8 cellular contexts compared by ENCODE assay signal in genomic region chr11:43360361-43361032, GRCh38. TPM values are rescaled to one million over a fixed set of nuclear protein-coding genes. Genes with fewer than 3 reads are reported as not detected.
DNase-seq lines count a peak whose midpoint lies in the region; ATAC-seq and TF ChIP-seq lines count a peak whose summit lies in the region.

No MANE protein-coding gene starts in this region.

- H3K4me1 Mint-ChIP-seq in endodermal cell: peaks cover 24% of the 10 kb centered on the region

- no peak for ATAC-seq in HG02981 (IDR thresholded peaks at IDR 0.05; ENCODE audit: unreplicated experiment)
- ATAC-seq in GM21576 (IDR thresholded peaks at IDR 0.05; ENCODE audit: unreplicated experiment): no peak

- peak overlapping the region; percentile 97 for H3K4me3 Mint-ChIP-seq in endodermal cell

- no peak overlapping the region for H2AFZ ChIP-seq in OCI-LY3 (ENCODE audit: low read depth, low read length)

- no peaks in the 10 kb centered on the region for H3K9me3 Mint-ChIP-seq in endodermal cell

- H3K9ac ChIP-seq in OCI-LY3 (ENCODE audit: low read length): peak overlapping the region; percentile 96
- no peak overlapping the region for H3K9ac ChIP-seq in endodermal cell (ENCODE audit: extremely low read depth, low read length, poor library complexity, severe bottlenecking)

- WGBS in endodermal cell (ENCODE audit: insufficient coverage in 1 of 2, insufficient read length in 1 of 2), 2 experiments: 83% methylated on average over 1 of the region's 1 CpG; no CpG with 5 or more reads in 1 of the 2 experiments

- peak; percentile 9 for DNase-seq in NCI-H2227 (lab: John Stamatoyannopoulos, UW; ENCODE audit: unreplicated experiment)
- no peak for DNase-seq in NCI-H2227 treated with DMSO at 0.1 percent for 48 hours (lab: John Stamatoyannopoulos, UW)
- no peak for DNase-seq in endodermal cell
- DNase-seq in retinal pigment epithelial cell (ENCODE audit: low read depth): no peak
- no peak for DNase-seq in midbrain (lab: John Stamatoyannopoulos, UW)

- H3K4me1 ChIP-seq in OCI-LY3 (ENCODE audit: low read length) (peaks cover 18% of the 10 kb centered on the region), endodermal cell (ENCODE audit: control insufficient read depth, insufficient read depth, low read length) (no peaks in the 10 kb centered on the region)

- H3K36me3 Mint-ChIP-seq in endodermal cell (ENCODE audit: low read depth): peaks cover 17% of the 10 kb centered on the region

- TF ChIP-seq CTCF in OCI-LY3 (IDR thresholded peaks at IDR 0.05; ENCODE audit: low read depth, low read length): no peak
- TF ChIP-seq CTCF in endodermal cell (conservative IDR thresholded peaks at IDR 0.05): no peak
- no peak for TF ChIP-seq CTCF in retinal pigment epithelial cell (conservative IDR thresholded peaks at IDR 0.05; ENCODE audit: low read depth, low read length)

- H3K27me3 Mint-ChIP-seq in endodermal cell (ENCODE audit: insufficient read depth): peaks cover 8% of the 10 kb centered on the region

- H3K9me3 ChIP-seq in OCI-LY3 (ENCODE audit: insufficient read depth, low read length) (no peaks in the 10 kb centered on the region), endodermal cell (ENCODE audit: control insufficient read depth, low read length) (peaks cover 5% of the 10 kb centered on the region)

- H3K27ac Mint-ChIP-seq in endodermal cell: no peak overlapping the region

- H3K4me2 ChIP-seq in OCI-LY3 (ENCODE audit: low read length): peak overlapping the region; percentile 89

- peaks cover 34% of the 10 kb centered on the region for H4K20me1 ChIP-seq in OCI-LY3 (ENCODE audit: insufficient read depth, low read length)

- H3K79me2 ChIP-seq in OCI-LY3 (ENCODE audit: low read length): peaks cover 69% of the 10 kb centered on the region

- peaks cover 12% of the 10 kb centered on the region for H3K36me3 ChIP-seq in OCI-LY3 (replicated peaks; ENCODE audit: low read depth, low read length)
- H3K36me3 ChIP-seq in endodermal cell (ENCODE audit: control insufficient read depth, insufficient read depth, low read length): peaks cover 7% of the 10 kb centered on the region

- H3K4me3 ChIP-seq in OCI-LY3 (ENCODE audit: low read length) (peak overlapping the region; percentile 88), endodermal cell (ENCODE audit: low read length) (peak overlapping the region; percentile 97), retinal pigment epithelial cell (ENCODE audit: low read length) (peak overlapping the region; percentile 93)

- H3K27me3 ChIP-seq in OCI-LY3 (ENCODE audit: low read depth, low read length) (no peaks in the 10 kb centered on the region), endodermal cell (ENCODE audit: control insufficient read depth, insufficient read depth, low read length, poor library complexity, severe bottlenecking) (no peaks in the 10 kb centered on the region)

- peak overlapping the region; percentile 89; the same call in 1 of the 2 replicates for H3K27ac ChIP-seq in OCI-LY3 (ENCODE audit: low read length)
- no peak overlapping the region for H3K27ac ChIP-seq in endodermal cell (ENCODE audit: low read depth, low read length)

RNA-seq across cellular contexts. Expression of gene TTC17, which starts 1.8 kb away (rescaled TPM):
- total RNA-seq in endodermal cell: 100 to 1,000 TPM; 103 to 122 TPM
- polyA plus RNA-seq in endodermal cell (2013, experiment 1 of 2): 96.1 TPM
- 91.5 TPM for polyA plus RNA-seq in endodermal cell (2013, experiment 2 of 2)

RNA-seq across cellular contexts. Expression of gene API5, which starts 48.7 kb away (rescaled TPM):
- 100 to 1,000 TPM; 149 to 166 TPM for total RNA-seq in endodermal cell
- 119 TPM for polyA plus RNA-seq in endodermal cell (2013, experiment 1 of 2)
- 115 TPM for polyA plus RNA-seq in endodermal cell (2013, experiment 2 of 2)
